ENCODE assay signal across 10 cellular contexts in genomic region chr7:129969881-129970446, GRCh38. TPM values are rescaled to one million over a fixed set of nuclear protein-coding genes. Genes with fewer than 3 reads are reported as not detected.
A peak's percentile ranks its signal among the peaks of the same experiment; 100 is the strongest.
DNase-seq lines count a peak whose midpoint lies in the region; ATAC-seq and TF ChIP-seq lines count a peak whose summit lies in the region.
"Had no signal": no experiment of that assay in that cellular context is flagged by ENCODE, and none has a peak within 500 bp of the region (broad histone marks: within the 10 kb centered on the region; RNA-seq: fewer than 3 reads in every experiment).

No MANE protein-coding gene starts in this region.

- no peaks in the 10 kb centered on the region for H3K36me3 ChIP-seq in Panc1 (ENCODE audit: control insufficient read depth, insufficient read depth, low read length)
- H3K36me3 ChIP-seq in esophagus muscularis mucosa: no peaks in the 10 kb centered on the region
- H3K36me3 ChIP-seq in osteoblast (ENCODE audit: insufficient read depth, low read length): no peaks in the 10 kb centered on the region
- H3K36me3 ChIP-seq in MM.1S (replicated peaks; ENCODE audit: insufficient read depth, low read length): no peaks in the 10 kb centered on the region

- H3K36me3 Mint-ChIP-seq in T-cell: no peaks in the 10 kb centered on the region
- H3K36me3 Mint-ChIP-seq: naive B cell had no signal

- H4K20me1 ChIP-seq in osteoblast (ENCODE audit: insufficient read depth, low read length) (no peaks in the 10 kb centered on the region), MM.1S (ENCODE audit: insufficient read depth, low read length) (no peaks in the 10 kb centered on the region)

- TF ChIP-seq EP300 in esophagus muscularis mucosa (IDR thresholded peaks at IDR 0.05): no peak

- H3K27me3 Mint-ChIP-seq in T-cell: no peaks in the 10 kb centered on the region

- no peak for TF ChIP-seq CTCF in Panc1 (IDR thresholded peaks at IDR 0.05)
- TF ChIP-seq CTCF in esophagus muscularis mucosa (IDR thresholded peaks at IDR 0.05): no peak
- no peak for TF ChIP-seq CTCF in osteoblast (IDR thresholded peaks at IDR 0.05; ENCODE audit: extremely low read depth, low read depth, low read length)
- TF ChIP-seq CTCF in MM.1S (IDR thresholded peaks at IDR 0.05; ENCODE audit: low read length): no peak

- CTCF ChIA-PET in Panc1 (lab: Charles Lee) (interaction anchor here (0.6 kb wide), 1 partner anchor 81 kb away, joined by 4 read pairs; no protein-coding TSS in a partner anchor), T-cell (lab: Charles Lee) (interaction anchor here (0.5 to 0.7 kb wide), 3 partner anchors 54 to 1163 kb away, joined by 3 to 11 read pairs (median 4); no protein-coding TSS in a partner anchor)

- 50% methylated on average over 3 of the region's 3 CpGs for WGBS in esophagus muscularis mucosa

- BruUV-seq in Panc1 (replicated peaks; lab: Mats Ljungman, UMichigan): no TSS peak

- H2AFZ ChIP-seq in osteoblast (ENCODE audit: low read length) (peak overlapping the region; percentile 81), MM.1S (ENCODE audit: low read length) (no peak overlapping the region)

- H3K4me1 ChIP-seq in Panc1 (ENCODE audit: control insufficient read depth, insufficient read depth, low read length): peaks cover 8% of the 10 kb centered on the region
- H3K4me1 ChIP-seq in esophagus muscularis mucosa: peaks cover 9 to 16% (median 12%) of the 10 kb centered on the region in 4 donors
- peaks cover 9% of the 10 kb centered on the region for H3K4me1 ChIP-seq in osteoblast (ENCODE audit: insufficient read depth, low read length)
- H3K4me1 ChIP-seq in MM.1S (ENCODE audit: low read length): no peaks in the 10 kb centered on the region

- POLR2A ChIA-PET in Panc1 (lab: Charles Lee) (interaction anchor here (0.6 to 0.7 kb wide), 2 partner anchors 14 to 42 kb away, joined by 4 to 7 read pairs; no protein-coding TSS in a partner anchor), T-cell (lab: Charles Lee) (interaction anchor here in 1 of 2 donors (0.7 kb wide), 1 partner anchor 369 kb away, joined by 4 read pairs; no protein-coding TSS in a partner anchor)

- H3K27ac Mint-ChIP-seq in T-cell: no peak overlapping the region
- H3K27ac Mint-ChIP-seq: activated B cell treated with CpG ODN at 0.5 μM for 24 hours, naive B cell had no signal

- H3K4me3 ChIP-seq in Panc1 (ENCODE audit: low read depth in 2 of 2, low read length in 2 of 2) (no peak overlapping the region), esophagus muscularis mucosa (no peak overlapping the region), osteoblast (ENCODE audit: insufficient read depth, low read length) (peak overlapping the region; percentile 18), MM.1S (ENCODE audit: low read length) (no peak overlapping the region)

- H3K9ac ChIP-seq in MM.1S (ENCODE audit: low read length): no peak overlapping the region

- DNase-seq in EL (peak; percentile 88), Panc1 (ENCODE audit: low read depth, low spot score) (peak; percentile 77), esophagus muscularis mucosa (ENCODE audit: extremely low spot score) (no peak), osteoblast (ENCODE audit: insufficient read length, low spot score, missing footprints) (no peak), MM.1S (no peak), T-cell (no peak)
- DNase-seq: activated B cell treated with CpG ODN at 0.5 μM for 24 hours, naive B cell had no signal

- H3K4me3 Mint-ChIP-seq in T-cell: no peak overlapping the region
- H3K4me3 Mint-ChIP-seq: activated B cell treated with CpG ODN at 0.5 μM for 24 hours, naive B cell had no signal

- H3K9me2 ChIP-seq in MM.1S (replicated peaks; ENCODE audit: insufficient read depth, low read length): no peaks in the 10 kb centered on the region

- H3K79me2 ChIP-seq in osteoblast (ENCODE audit: insufficient read depth, low read length): no peaks in the 10 kb centered on the region
- no peaks in the 10 kb centered on the region for H3K79me2 ChIP-seq in MM.1S (ENCODE audit: low read length)

- peak overlapping the region; percentile 75 for H3K4me2 ChIP-seq in osteoblast (ENCODE audit: insufficient read depth, low read length)
- no peak overlapping the region for H3K4me2 ChIP-seq in MM.1S (ENCODE audit: low read depth, low read length)

- ATAC-seq in Panc1: peak; percentile 75
- ATAC-seq in GM18498 (IDR thresholded peaks at IDR 0.05; ENCODE audit: unreplicated experiment): no peak
- no peak for ATAC-seq in HG02642 (IDR thresholded peaks at IDR 0.05; ENCODE audit: poor library complexity, unreplicated experiment)
- no peak for ATAC-seq in T-cell (replicated peaks in 1 of 4)

- H3K27me3 ChIP-seq in Panc1 (ENCODE audit: control insufficient read depth, insufficient read depth, low read length) (no peaks in the 10 kb centered on the region), esophagus muscularis mucosa (no peaks in the 10 kb centered on the region), osteoblast (ENCODE audit: insufficient read depth, low read length) (no peaks in the 10 kb centered on the region), MM.1S (replicated peaks; ENCODE audit: insufficient read depth, low read length) (no peaks in the 10 kb centered on the region)

- H3K9me3 ChIP-seq in Panc1 (ENCODE audit: control insufficient read depth, insufficient read depth, low read depth, low read length): no peaks in the 10 kb centered on the region
- H3K9me3 ChIP-seq in esophagus muscularis mucosa: no peaks in the 10 kb centered on the region
- no peaks in the 10 kb centered on the region for H3K9me3 ChIP-seq in osteoblast (ENCODE audit: low read depth, low read length)
- no peaks in the 10 kb centered on the region for H3K9me3 ChIP-seq in MM.1S (replicated peaks; ENCODE audit: insufficient read depth, low read length)

- H3K4me1 Mint-ChIP-seq in T-cell: no peaks in the 10 kb centered on the region
- H3K4me1 Mint-ChIP-seq: activated B cell treated with CpG ODN at 0.5 μM for 24 hours, naive B cell had no signal

- in situ Hi-C loops in Panc1 (cut with HindIII; ENCODE audit: low pct_unique_long_range_greater_than_20kb, low sequenced_read_pairs): no loop called here

- TF ChIP-seq POLR2A in esophagus muscularis mucosa (IDR thresholded peaks at IDR 0.05; ENCODE audit: low read depth): no peak

- H3K9me3 Mint-ChIP-seq in T-cell: no peaks in the 10 kb centered on the region
- H3K9me3 Mint-ChIP-seq: activated B cell treated with CpG ODN at 0.5 μM for 24 hours had no signal

- H3F3A ChIP-seq in MM.1S (ENCODE audit: insufficient read depth, low read length): no peaks in the 10 kb centered on the region

- intact Hi-C loops in Panc1 (cut with micrococcal nuclease; ENCODE audit: unreplicated experiment): no loop called here
- intact Hi-C loops in esophagus muscularis mucosa (cut with DNase I): no loop called here

- H3K27ac ChIP-seq in Panc1 (ENCODE audit: low read length) (peak overlapping the region; percentile 64), esophagus muscularis mucosa (replicated peaks in 1 of 4) (peak overlapping the region; percentile 43 to 64 (median 48)), osteoblast (ENCODE audit: low read depth, low read length) (peak overlapping the region; percentile 70), MM.1S (ENCODE audit: low read length) (no peak overlapping the region)

RNA-seq across cellular contexts. Expression of gene UBE2H, which starts 17.2 kb away (rescaled TPM):
- total RNA-seq in Panc1 (2021; ENCODE audit: unreplicated experiment) (58.0 TPM), esophagus muscularis mucosa (100 to 1,000 TPM in 1 of 4 donors, 10 to 100 TPM in 3; 68.3 to 123 (median 91.4) TPM), osteoblast (60.1 and 61.2 TPM in 2 replicates), T-cell (10 to 100 TPM; 37.5 to 63.8 (median 50.1) TPM)
- 65.7 TPM for polyA plus RNA-seq in Panc1 (2012; ENCODE audit: insufficient read length)

Comparison
In these comparisons a context has a peak if more than half of its experiments do, and no peak if none do; other contexts are left out.
1. DNase-seq: peak in EL (single experiment) and Panc1 (single experiment); none in esophagus muscularis mucosa (single experiment), osteoblast (single experiment), MM.1S (single experiment) and T-cell (0 of 34).